In the genomic region with DNA sequence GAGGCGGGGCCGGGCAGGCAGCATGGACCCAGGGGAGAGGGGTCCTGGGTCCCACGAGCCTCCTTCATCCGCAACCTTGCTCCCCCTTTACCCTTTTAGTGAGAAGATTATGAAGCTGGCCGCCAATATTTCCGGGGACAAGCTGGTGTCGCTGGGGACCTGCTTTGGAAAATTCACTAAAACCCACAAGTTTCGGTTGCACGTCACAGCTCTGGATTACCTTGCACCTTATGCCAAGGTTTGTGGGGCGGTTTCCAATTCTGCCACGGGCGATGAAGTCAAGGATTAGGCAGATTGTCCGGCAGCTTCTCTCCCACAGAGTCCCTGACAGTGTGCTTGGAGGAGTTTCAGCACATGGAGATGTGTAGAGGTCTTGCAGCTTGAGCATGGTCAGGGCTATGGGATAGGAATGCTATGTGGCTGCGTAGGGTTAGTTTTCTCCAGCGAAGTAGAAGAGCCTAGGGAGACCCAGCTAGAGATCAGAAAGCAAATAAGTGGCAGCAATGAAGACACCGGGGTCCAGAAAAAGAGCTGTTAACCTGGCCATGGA, we compare ENCODE assay signal across 8 cellular contexts. TPM values are rescaled to one million over a fixed set of nuclear protein-coding genes. Genes with fewer than 3 reads are reported as not detected.
DNase-seq lines count a peak whose midpoint lies in the region; ATAC-seq and TF ChIP-seq lines count a peak whose summit lies in the region.

No MANE protein-coding gene starts in this region.

- 8% methylated on average over 14 of the region's 16 CpGs for WGBS in right lobe of liver (ENCODE audit: insufficient coverage, low coverage, low lambda C conversion rate, missing lambda C conversion rate)

- TF ChIP-seq CTCF in A673 (conservative IDR thresholded peaks at IDR 0.05; ENCODE audit: low read depth, low read length) (no peak), HFFc6 (IDR thresholded peaks at IDR 0.05) (no peak), right lobe of liver (IDR thresholded peaks at IDR 0.05) (no peak), thoracic aorta (IDR thresholded peaks at IDR 0.05) (no peak)

- CTCF ChIA-PET in A673 (lab: Charles Lee), result no interaction called here
- CTCF ChIA-PET in HEK293T (lab: Yijun Ruan, JAX), result no interaction called here

- H3K4me1 Mint-ChIP-seq in HFFc6 (ENCODE audit: low read depth), result peaks cover 29% of the 10 kb centered on the region

- no peak for TF ChIP-seq POLR2A in right lobe of liver (IDR thresholded peaks at IDR 0.05)

- no peak for ATAC-seq in right lobe of liver
- ATAC-seq in thoracic aorta (ENCODE audit: insufficient number of reproducible peaks, low FRiP score, low read depth), result no peak

- H3K4me3 Mint-ChIP-seq in HFFc6, result peak overlapping the region; percentile 97

- H3K27me3 ChIP-seq in A673 (replicated peaks; ENCODE audit: insufficient read depth, low read depth, low read length, poor library complexity) (no peaks in the 10 kb centered on the region), right lobe of liver (no peaks in the 10 kb centered on the region), thoracic aorta (replicated peaks; ENCODE audit: insufficient read depth) (no peaks in the 10 kb centered on the region)

- TSS peak; percentile 71 for BruUV-seq in A673 (replicated peaks; lab: Mats Ljungman, UMichigan)

- no peaks in the 10 kb centered on the region for H3K9me3 Mint-ChIP-seq in HFFc6

- H3K36me3 ChIP-seq in A673 (ENCODE audit: insufficient read depth, low read length, poor library complexity, severe bottlenecking), result peaks cover 52% of the 10 kb centered on the region
- H3K36me3 ChIP-seq in right lobe of liver, result peaks cover 0 to 42% (median 12%) of the 10 kb centered on the region in 4 donors
- peaks cover 25% of the 10 kb centered on the region for H3K36me3 ChIP-seq in thoracic aorta

- H3K9me3 ChIP-seq in A673 (ENCODE audit: low read depth, low read length, poor library complexity, severe bottlenecking) (no peaks in the 10 kb centered on the region), right lobe of liver (no peaks in the 10 kb centered on the region), thoracic aorta (no peaks in the 10 kb centered on the region)

- intact Hi-C loops in A673 (cut with micrococcal nuclease; ENCODE audit: unreplicated experiment) (no loop called here), right lobe of liver (cut with DNase I) (no loop called here)

- DNase-seq in A673 (ENCODE audit: low spot score), result no peak
- no peak for DNase-seq in HFFc6
- peak; percentile 29 for DNase-seq in amniotic epithelial cell (ENCODE audit: low read depth)
- no peak for DNase-seq in right lobe of liver
- DNase-seq in thoracic aorta (ENCODE audit: low spot score), result no peak
- DNase-seq in HEK293T (ENCODE audit: extremely low spot score), result no peak
- no peak for DNase-seq in NCI-H526 treated with DMSO at 0.1 percent for 48 hours (lab: John Stamatoyannopoulos, UW)
- DNase-seq in globus pallidus (ENCODE audit: low spot score), result no peak

- peaks cover 5% of the 10 kb centered on the region for H3K4me1 ChIP-seq in A673 (ENCODE audit: insufficient read depth, low read length, poor library complexity, severe bottlenecking)
- peaks cover 0 to 24% (median 7%) of the 10 kb centered on the region in 4 donors for H3K4me1 ChIP-seq in right lobe of liver
- H3K4me1 ChIP-seq in thoracic aorta (ENCODE audit: control insufficient read depth in 1 of 2, low read depth in 2 of 2), result peaks cover 21 to 31% of the 10 kb centered on the region in 2 donors

- H3K27ac ChIP-seq in A673 (ENCODE audit: low read depth, low read length, poor library complexity, severe bottlenecking), result peak overlapping the region; percentile 89
- peak overlapping the region; percentile 74 to 89 (median 81) for H3K27ac ChIP-seq in right lobe of liver
- peak overlapping the region; percentile 24 to 79 for H3K27ac ChIP-seq in thoracic aorta

- peak overlapping the region; percentile 94 for H3K27ac Mint-ChIP-seq in HFFc6

- POLR2A ChIA-PET in A673 (lab: Charles Lee; ENCODE audit: low non-redundant PET), result no interaction called here
- POLR2A ChIA-PET in HEK293T (lab: Yijun Ruan, JAX), result interaction anchor here (0.7 to 1.4 kb wide), 5 partner anchors 10 to 14 kb away, joined by 3 to 6 read pairs (median 5); partner anchors contain the start of gene PDF

- H3K36me3 Mint-ChIP-seq in HFFc6 (ENCODE audit: low read depth), result peaks cover 31% of the 10 kb centered on the region

- H3K27me3 Mint-ChIP-seq in HFFc6 (ENCODE audit: insufficient read depth), result peaks cover 2% of the 10 kb centered on the region; the same call in 1 of the 2 replicates

- peak overlapping the region; percentile 91 for H3K4me3 ChIP-seq in A673 (ENCODE audit: low read depth, low read length, poor library complexity, severe bottlenecking)
- H3K4me3 ChIP-seq in right lobe of liver, result peak overlapping the region; percentile 69 to 93 (median 91)
- peak overlapping the region; percentile 91 for H3K4me3 ChIP-seq in thoracic aorta

TF ChIP-seq in HEK293T, 16 proteins besides CTCF, POLR2A, EP300 and RAD21:
- TF ChIP-seq SUZ12 (IDR thresholded peaks at IDR 0.05) (no peak), ELF4 (IDR thresholded peaks at IDR 0.05) (no peak), LEF1 (IDR thresholded peaks at IDR 0.05; ENCODE audit: borderline replicate concordance) (no peak), L3MBTL2 (conservative IDR thresholded peaks at IDR 0.05) (no peak), SP1 (IDR thresholded peaks at IDR 0.05) (no peak), ZNF384 (IDR thresholded peaks at IDR 0.05) (no peak), CTBP1 (IDR thresholded peaks at IDR 0.05; ENCODE audit: borderline replicate concordance) (no peak), TARDBP (IDR thresholded peaks at IDR 0.05) (no peak), NFRKB (IDR thresholded peaks at IDR 0.05) (no peak), FOXK2 (IDR thresholded peaks at IDR 0.05) (no peak), HDGF (IDR thresholded peaks at IDR 0.05; ENCODE audit: borderline replicate concordance) (no peak)
- TF ChIP-seq, protein P1, sequence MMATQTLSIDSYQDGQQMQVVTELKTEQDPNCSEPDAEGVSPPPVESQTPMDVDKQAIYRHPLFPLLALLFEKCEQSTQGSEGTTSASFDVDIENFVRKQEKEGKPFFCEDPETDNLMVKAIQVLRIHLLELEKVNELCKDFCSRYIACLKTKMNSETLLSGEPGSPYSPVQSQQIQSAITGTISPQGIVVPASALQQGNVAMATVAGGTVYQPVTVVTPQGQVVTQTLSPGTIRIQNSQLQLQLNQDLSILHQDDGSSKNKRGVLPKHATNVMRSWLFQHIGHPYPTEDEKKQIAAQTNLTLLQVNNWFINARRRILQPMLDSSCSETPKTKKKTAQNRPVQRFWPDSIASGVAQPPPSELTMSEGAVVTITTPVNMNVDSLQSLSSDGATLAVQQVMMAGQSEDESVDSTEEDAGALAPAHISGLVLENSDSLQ (IDR thresholded peaks at IDR 0.05), result no peak

RNA-seq across cellular contexts. Expression of gene NIP7, which starts 0.6 kb away (rescaled TPM):
- total RNA-seq in A673 (2021), result 55.1 and 66.4 TPM in 2 replicates
- total RNA-seq in HFFc6 (2021; fragmentation: NEBNext Ultra II Directional; extraction: Animal tissue kit (Norgen Biotek cat#: 25700)), result 10 to 100 TPM; 34.7 to 43.5 (median 37.1) TPM
- 10 to 100 TPM in 3 of 6 experiments, 1 to 10 TPM in 3; 6.9 to 11.3 (median 9.4) TPM for total RNA-seq in right lobe of liver
- 10 to 100 TPM; 11.0 to 33.4 TPM for total RNA-seq in thoracic aorta

RNA-seq across cellular contexts. Expression of gene COG8, which starts 0.8 kb away (rescaled TPM):
- total RNA-seq in A673 (2021), result 47.6 and 52.4 TPM in 2 replicates
- 10 to 100 TPM; 29.4 to 36.8 (median 35.2) TPM for total RNA-seq in HFFc6 (2021; fragmentation: NEBNext Ultra II Directional; extraction: Animal tissue kit (Norgen Biotek cat#: 25700))
- total RNA-seq in right lobe of liver, result 10 to 100 TPM; 16.0 to 35.5 (median 25.3) TPM
- 10 to 100 TPM; 39.4 to 51.0 TPM for total RNA-seq in thoracic aorta

RNA-seq across cellular contexts. Expression of gene PDF, which starts 9.8 kb away (rescaled TPM):
- 24.8 and 32.4 TPM in 2 replicates for total RNA-seq in A673 (2021)
- 10 to 100 TPM; 14.5 to 21.1 (median 16.5) TPM for total RNA-seq in HFFc6 (2021; fragmentation: NEBNext Ultra II Directional; extraction: Animal tissue kit (Norgen Biotek cat#: 25700))
- 10 to 100 TPM; 13.5 to 38.5 (median 15.7) TPM for total RNA-seq in right lobe of liver
- 10 to 100 TPM; 24.3 to 25.6 TPM for total RNA-seq in thoracic aorta

RNA-seq across cellular contexts. Expression of gene TMED6, which starts 11.4 kb away (rescaled TPM):
- total RNA-seq in A673 (2021), result 1.8 TPM in 1 of 2 replicates, not detected in the other
- total RNA-seq in HFFc6 (2021; fragmentation: NEBNext Ultra II Directional; extraction: Animal tissue kit (Norgen Biotek cat#: 25700)), result under 1 TPM in 4 of 6 experiments, not detected in 2; 0.21 to 0.40 (median 0.26) TPM
- 1 to 10 TPM; 1.6 to 9.9 (median 2.6) TPM for total RNA-seq in right lobe of liver
- total RNA-seq in thoracic aorta, result 1 to 10 TPM in 1 of 2 donors, not detected in 1; 1.5 TPM

RNA-seq across cellular contexts. Expression of gene VPS4A, which starts 29.0 kb away (rescaled TPM):
- total RNA-seq in A673 (2021) (48.7 and 50.4 TPM in 2 replicates), right lobe of liver (10 to 100 TPM in 5 of 6 experiments, 1 to 10 TPM in 1; 9.6 to 15.3 (median 12.3) TPM), thoracic aorta (10 to 100 TPM; 26.3 to 38.5 TPM)
- 10 to 100 TPM; 33.2 to 39.8 (median 36.7) TPM for total RNA-seq in HFFc6 (2021; fragmentation: NEBNext Ultra II Directional; extraction: Animal tissue kit (Norgen Biotek cat#: 25700))
